In genomic region chr1:181858135-181858534, GRCh38 we compare ENCODE assay signal across 20 cellular contexts.
A peak's percentile ranks its signal among the peaks of the same experiment; 100 is the strongest.
DNase-seq lines count a peak whose midpoint lies in the region; ATAC-seq, FAIRE-seq and TF ChIP-seq lines count a peak whose summit lies in the region.
"Had no signal": no experiment of that assay in that cellular context is flagged by ENCODE, and none has a peak within 500 bp of the region (broad histone marks: within the 10 kb centered on the region; RNA-seq: fewer than 3 reads in every experiment).

No MANE protein-coding gene starts in this region.

- H3K4me1 ChIP-seq in HepG2 (ENCODE audit: insufficient read depth, low read length) (no peaks in the 10 kb centered on the region), right lobe of liver (no peaks in the 10 kb centered on the region)
- H3K4me1 ChIP-seq: A549; BLaER1 treated with 17β-estradiol and CSF1 and Interleukin-3, amounts not matched to agents 10 nM and 100 nM; Caco-2 had no signal

- DNase-seq in HepG2 (ENCODE audit: low spot score) (no peak), right lobe of liver (no peak), kidney tubule cell (ENCODE audit: low spot score) (peak; percentile 3), HuH-7 (ENCODE audit: low spot score) (no peak)
- no peak for DNase-seq in activated naive CD4-positive, alpha-beta T cell treated with Interleukin-2 at 50 U/mL for 16 hours
- DNase-seq: AML-193; Caco-2; Calu3; CD4-positive, alpha-beta T cell; CD8-positive, alpha-beta T cell; DMS79 treated with DMSO at 0.1 percent for 48 hours; GF-D8 had no signal

- TF ChIP-seq POLR2A in HepG2 (IDR thresholded peaks at IDR 0.05; ENCODE audit: insufficient read depth in 1 of 2, low read depth in 2 of 2, low read length in 2 of 2) (no peak), right lobe of liver (IDR thresholded peaks at IDR 0.05) (no peak)

- H3K79me2 ChIP-seq in HepG2 (ENCODE audit: insufficient read depth, low read length) = no peaks in the 10 kb centered on the region

- TF ChIP-seq EP300 in HepG2 (IDR thresholded peaks at IDR 0.05; ENCODE audit: low read depth in 2 of 2, low read length in 2 of 2) = no peak
- TF ChIP-seq EP300 in HepG2 (CRISPR knock-in tag; IDR thresholded peaks at IDR 0.05; ENCODE audit: borderline replicate concordance) = no peak

- no TSS peak for BruUV-seq in HepG2 (replicated peaks; lab: Mats Ljungman, UMichigan)

- no peaks in the 10 kb centered on the region for H4K20me1 ChIP-seq in HepG2 (ENCODE audit: insufficient read depth, low read length)
- H4K20me1 ChIP-seq: BLaER1 treated with 17β-estradiol and CSF1 and Interleukin-3, amounts not matched to agents 10 nM and 100 nM had no signal

- in situ Hi-C loops in HepG2 (cut with HindIII; ENCODE audit: extremely low pct_ligation_motif_present, low pct_unique_long_range_greater_than_20kb) = no loop called here

- no peaks in the 10 kb centered on the region for H3K36me3 ChIP-seq in HepG2 (replicated peaks in 1 of 2; ENCODE audit: control insufficient read depth in 1 of 2, insufficient read depth in 2 of 2, low read length in 2 of 2)
- no peaks in the 10 kb centered on the region for H3K36me3 ChIP-seq in right lobe of liver
- H3K36me3 ChIP-seq: BLaER1 treated with 17β-estradiol and CSF1 and Interleukin-3, amounts not matched to agents 10 nM and 100 nM had no signal

- no peak overlapping the region for H2AFZ ChIP-seq in HepG2 (ENCODE audit: low read length)

- intact Hi-C loops in HepG2 (cut with micrococcal nuclease; ENCODE audit: unreplicated experiment) (no loop called here), right lobe of liver (cut with DNase I) (no loop called here)

- no peaks in the 10 kb centered on the region for H3K9me3 ChIP-seq in HepG2 (ENCODE audit: low read length)
- H3K9me3 ChIP-seq in right lobe of liver = no peaks in the 10 kb centered on the region
- H3K9me3 ChIP-seq: A549, Caco-2 had no signal

- no peak overlapping the region for H3K4me3 ChIP-seq in HepG2 (replicated peaks in 1 of 3; ENCODE audit: insufficient read depth in 1 of 3, low read depth in 2 of 3, low read length in 3 of 3)
- H3K4me3 ChIP-seq in right lobe of liver = no peak overlapping the region
- H3K4me3 ChIP-seq: A549; BLaER1 treated with 17β-estradiol and CSF1 and Interleukin-3, amounts not matched to agents 10 nM and 100 nM had no signal

- no peak for FAIRE-seq in HepG2 (lab: Jason Lieb, UNC)
- FAIRE-seq: A549, D721Med, G401.6, GM12891, GM19239 had no signal

- ATAC-seq in HepG2 = no peak
- no peak for ATAC-seq in right lobe of liver
- ATAC-seq: A549; CD8-positive, alpha-beta T cell had no signal

- no peaks in the 10 kb centered on the region for H3K27me3 ChIP-seq in HepG2 (ENCODE audit: control insufficient read depth in 1 of 2, insufficient read depth in 2 of 2, low read length in 2 of 2)
- no peaks in the 10 kb centered on the region for H3K27me3 ChIP-seq in right lobe of liver
- H3K27me3 ChIP-seq: BLaER1 treated with 17β-estradiol and CSF1 and Interleukin-3, amounts not matched to agents 10 nM and 100 nM had no signal

- TF ChIP-seq CTCF in HepG2 (CRISPR knock-in tag; IDR thresholded peaks at IDR 0.05) = no peak
- TF ChIP-seq CTCF in right lobe of liver (IDR thresholded peaks at IDR 0.05) = no peak

- TF ChIP-seq RAD21 in HepG2 (CRISPR knock-in tag; IDR thresholded peaks at IDR 0.05) = no peak

- 2% methylated on average over 4 of the region's 4 CpGs for WGBS in HepG2 (ENCODE audit: low lambda C conversion rate)
- 37% methylated on average over 4 of the region's 4 CpGs for WGBS in right lobe of liver (ENCODE audit: insufficient coverage, low coverage, low lambda C conversion rate, missing lambda C conversion rate)

- CTCF ChIA-PET in HepG2 (lab: Yijun Ruan, JAX; ENCODE audit: low intra/inter-chr PET ratio, low total read pairs) = no interaction called here

- POLR2A ChIA-PET in HepG2 (lab: Yijun Ruan, JAX) = no interaction called here

- H3K4me2 ChIP-seq in HepG2 (ENCODE audit: low read depth, low read length) = no peak overlapping the region
- H3K4me2 ChIP-seq: A549; BLaER1 treated with 17β-estradiol and CSF1 and Interleukin-3, amounts not matched to agents 10 nM and 100 nM had no signal

- no peak overlapping the region for H3K9ac ChIP-seq in HepG2 (ENCODE audit: insufficient read depth, low read depth, low read length)
- H3K9ac ChIP-seq: BLaER1 treated with 17β-estradiol and CSF1 and Interleukin-3, amounts not matched to agents 10 nM and 100 nM had no signal

- no peak overlapping the region for H3K27ac ChIP-seq in HepG2 (ENCODE audit: extremely low read length, insufficient read depth, low read length)
- no peak overlapping the region for H3K27ac ChIP-seq in right lobe of liver
- H3K27ac ChIP-seq: 22Rv1; A549; BLaER1 treated with 17β-estradiol and CSF1 and Interleukin-3, amounts not matched to agents 10 nM and 100 nM; C4-2B had no signal

TF ChIP-seq in HepG2, 621 proteins besides CTCF, POLR2A, EP300 and RAD21:
- no peak for TF ChIP-seq GLI4 (CRISPR knock-in tag; IDR thresholded peaks at IDR 0.05; ENCODE audit: borderline replicate concordance)
- peak; percentile 57 for TF ChIP-seq ATF7 (IDR thresholded peaks at IDR 0.05)
- no peak for TF ChIP-seq ATF7 (CRISPR knock-in tag; IDR thresholded peaks at IDR 0.05)
- TF ChIP-seq ZNF605 (CRISPR knock-in tag; IDR thresholded peaks at IDR 0.05) = no peak
